In genomic region chr4:4860381-4860802, GRCh38 we compare ENCODE assay signal across 9 cellular contexts. TPM values are rescaled to one million over a fixed set of nuclear protein-coding genes. Genes with fewer than 3 reads are reported as not detected.
A peak's percentile ranks its signal among the peaks of the same experiment; 100 is the strongest.
DNase-seq lines count a peak whose midpoint lies in the region; ATAC-seq and TF ChIP-seq lines count a peak whose summit lies in the region.
"Had no signal": no experiment of that assay in that cellular context is flagged by ENCODE, and none has a peak within 500 bp of the region (broad histone marks: within the 10 kb centered on the region; RNA-seq: fewer than 3 reads in every experiment).

No MANE protein-coding gene starts in this region.

- H3K36me3 ChIP-seq in hepatocyte (replicated peaks; ENCODE audit: insufficient read depth, low read depth) = no peaks in the 10 kb centered on the region

- CTCF ChIA-PET in activated CD8-positive, alpha-beta memory T cell treated with anti-CD3 and anti-CD28 coated beads, Interleukin-2, amount 10 ng/mL, durations not matched to agents 7 days and 5 days (lab: Charles Lee) = no interaction called here
- CTCF ChIA-PET in activated CD4-positive, alpha-beta memory T cell treated with anti-CD3 and anti-CD28 coated beads, Interleukin-2, amount 10 ng/mL, durations not matched to agents 7 days and 5 days (lab: Charles Lee) = no interaction called here

- H3K27me3 ChIP-seq in hepatocyte = peaks cover 84% of the 10 kb centered on the region

- H3K9me3 ChIP-seq in hepatocyte (ENCODE audit: low read depth) = no peaks in the 10 kb centered on the region

- 2% methylated on average over 13 of the region's 22 CpGs for WGBS in hepatocyte (ENCODE audit: low lambda C conversion rate, missing lambda C conversion rate)

- H3K4me1 ChIP-seq in hepatocyte (ENCODE audit: insufficient read depth) = peaks cover 18% of the 10 kb centered on the region

- peak overlapping the region; percentile 49 for H3K27ac Mint-ChIP-seq in activated CD8-positive, alpha-beta memory T cell treated with anti-CD3 and anti-CD28 coated beads, Interleukin-2, amount 10 ng/mL, durations not matched to agents 7 days and 5 days
- H3K27ac Mint-ChIP-seq in activated CD4-positive, alpha-beta memory T cell treated with anti-CD3 and anti-CD28 coated beads, Interleukin-2, amount 10 ng/mL, durations not matched to agents 7 days and 5 days = peak overlapping the region; percentile 61

- H3K36me3 Mint-ChIP-seq in activated CD8-positive, alpha-beta memory T cell treated with anti-CD3 and anti-CD28 coated beads, Interleukin-2, amount 10 ng/mL, durations not matched to agents 7 days and 5 days = peaks cover 9% of the 10 kb centered on the region
- peaks cover 11% of the 10 kb centered on the region for H3K36me3 Mint-ChIP-seq in activated CD4-positive, alpha-beta memory T cell treated with anti-CD3 and anti-CD28 coated beads, Interleukin-2, amount 10 ng/mL, durations not matched to agents 7 days and 5 days (ENCODE audit: low read depth)

- no peak for DNase-seq in activated CD8-positive, alpha-beta memory T cell treated with anti-CD3 and anti-CD28 coated beads, Interleukin-2, amount 10 ng/mL, durations not matched to agents 7 days and 5 days
- DNase-seq in activated CD8-positive, alpha-beta memory T cell treated with anti-CD3 and anti-CD28 coated beads, Interleukin-2, amount 50 U/mL, for 48 hours = no peak
- no peak for DNase-seq in activated CD4-positive, alpha-beta memory T cell treated with anti-CD3 and anti-CD28 coated beads, Interleukin-2, amount 10 ng/mL, durations not matched to agents 7 days and 5 days
- DNase-seq in hepatocyte (ENCODE audit: low spot score) = peak; percentile 22

- peak overlapping the region; percentile 89 for H3K4me3 ChIP-seq in hepatocyte
- peak overlapping the region; percentile 35 to 63 (median 55) for H3K4me3 ChIP-seq in skin epidermis

- H3K79me2 ChIP-seq in hepatocyte = peaks cover 38% of the 10 kb centered on the region

- TF ChIP-seq CTCF in hepatocyte (IDR thresholded peaks at IDR 0.05; ENCODE audit: poor library complexity) = no peak

- H3K9me2 ChIP-seq in hepatocyte (replicated peaks; ENCODE audit: insufficient read depth) = no peaks in the 10 kb centered on the region

- ATAC-seq in activated CD8-positive, alpha-beta memory T cell treated with anti-CD3 and anti-CD28 coated beads, Interleukin-2, amount 10 ng/mL, durations not matched to agents 7 days and 5 days = no peak
- ATAC-seq in HG02763 (IDR thresholded peaks at IDR 0.05; ENCODE audit: unreplicated experiment) (no peak), HG03521 (IDR thresholded peaks at IDR 0.05; ENCODE audit: unreplicated experiment) (no peak), GM19324 (IDR thresholded peaks at IDR 0.05; ENCODE audit: low FRiP score, unreplicated experiment) (no peak)

- POLR2A ChIA-PET in activated CD4-positive, alpha-beta memory T cell treated with anti-CD3 and anti-CD28 coated beads, Interleukin-2, amount 10 ng/mL, durations not matched to agents 7 days and 5 days (lab: Charles Lee) = no interaction called here

- peak overlapping the region; percentile 52 for H3K27ac ChIP-seq in hepatocyte
- peak overlapping the region in 15 of 21 experiments; percentile 3 to 86 (median 69) for H3K27ac ChIP-seq in skin epidermis

- H3K4me2 ChIP-seq in hepatocyte = peak overlapping the region; percentile 87

- no peaks in the 10 kb centered on the region for H3K9me3 Mint-ChIP-seq in activated CD8-positive, alpha-beta memory T cell treated with anti-CD3 and anti-CD28 coated beads, Interleukin-2, amount 10 ng/mL, durations not matched to agents 7 days and 5 days (ENCODE audit: low read depth)
- H3K9me3 Mint-ChIP-seq in activated CD4-positive, alpha-beta memory T cell treated with anti-CD3 and anti-CD28 coated beads, Interleukin-2, amount 10 ng/mL, durations not matched to agents 7 days and 5 days = no peaks in the 10 kb centered on the region

- peak overlapping the region; percentile 38 for H2AFZ ChIP-seq in hepatocyte

- H3K27me3 Mint-ChIP-seq in activated CD8-positive, alpha-beta memory T cell treated with anti-CD3 and anti-CD28 coated beads, Interleukin-2, amount 10 ng/mL, durations not matched to agents 7 days and 5 days = peaks cover 83% of the 10 kb centered on the region
- H3K27me3 Mint-ChIP-seq in activated CD4-positive, alpha-beta memory T cell treated with anti-CD3 and anti-CD28 coated beads, Interleukin-2, amount 10 ng/mL, durations not matched to agents 7 days and 5 days = peaks cover 79% of the 10 kb centered on the region

- H4K20me1 ChIP-seq in hepatocyte (ENCODE audit: insufficient read depth, poor library complexity, severe bottlenecking) = peaks cover 11% of the 10 kb centered on the region

- peak overlapping the region; percentile 54 for H3K4me3 Mint-ChIP-seq in activated CD8-positive, alpha-beta memory T cell treated with anti-CD3 and anti-CD28 coated beads, Interleukin-2, amount 10 ng/mL, durations not matched to agents 7 days and 5 days
- H3K4me3 Mint-ChIP-seq in activated CD4-positive, alpha-beta memory T cell treated with anti-CD3 and anti-CD28 coated beads, Interleukin-2, amount 10 ng/mL, durations not matched to agents 7 days and 5 days = peak overlapping the region; percentile 60

- H3K4me1 Mint-ChIP-seq in activated CD8-positive, alpha-beta memory T cell treated with anti-CD3 and anti-CD28 coated beads, Interleukin-2, amount 10 ng/mL, durations not matched to agents 7 days and 5 days = peaks cover 15% of the 10 kb centered on the region
- peaks cover 17% of the 10 kb centered on the region for H3K4me1 Mint-ChIP-seq in activated CD4-positive, alpha-beta memory T cell treated with anti-CD3 and anti-CD28 coated beads, Interleukin-2, amount 10 ng/mL, durations not matched to agents 7 days and 5 days

RNA-seq across cellular contexts. Expression of gene MSX1, which starts 0.9 kb away (rescaled TPM):
- under 1 TPM in 1 of 2 experiments, not detected in 1; 0.12 TPM for total RNA-seq in activated CD8-positive, alpha-beta memory T cell treated with anti-CD3 and anti-CD28 coated beads, Interleukin-2, amount 10 ng/mL, durations not matched to agents 7 days and 5 days
- not detected for total RNA-seq in activated CD4-positive, alpha-beta memory T cell treated with anti-CD3 and anti-CD28 coated beads, Interleukin-2, amount 10 ng/mL, durations not matched to agents 7 days and 5 days
- total RNA-seq in hepatocyte = 25.4 and 25.7 TPM in 2 replicates
- 22.9 and 30.4 TPM in 2 replicates for polyA plus RNA-seq in hepatocyte
- total RNA-seq: activated naive CD4-positive, alpha-beta T cell treated with anti-CD3 and anti-CD28 coated beads, Interleukin-2, amount 50 U/mL, for 72 hours had no signal

Comparison
In these comparisons a context has a peak if more than half of its experiments do, and no peak if none do; other contexts are left out.
1. RNA of gene MSX1, which starts 0.9 kb away (total RNA-seq): 25.4 to 25.7 TPM in hepatocyte; 0.12 TPM in activated CD8-positive, alpha-beta memory T cell treated with anti-CD3 and anti-CD28 coated beads, Interleukin-2, amount 10 ng/mL, durations not matched to agents 7 days and 5 days and not detected in activated CD4-positive, alpha-beta memory T cell treated with anti-CD3 and anti-CD28 coated beads, Interleukin-2, amount 10 ng/mL, durations not matched to agents 7 days and 5 days; every median in the first group is over 10 times any median in the second.